30 cellular contexts compared by ENCODE assay signal in the genomic region with DNA sequence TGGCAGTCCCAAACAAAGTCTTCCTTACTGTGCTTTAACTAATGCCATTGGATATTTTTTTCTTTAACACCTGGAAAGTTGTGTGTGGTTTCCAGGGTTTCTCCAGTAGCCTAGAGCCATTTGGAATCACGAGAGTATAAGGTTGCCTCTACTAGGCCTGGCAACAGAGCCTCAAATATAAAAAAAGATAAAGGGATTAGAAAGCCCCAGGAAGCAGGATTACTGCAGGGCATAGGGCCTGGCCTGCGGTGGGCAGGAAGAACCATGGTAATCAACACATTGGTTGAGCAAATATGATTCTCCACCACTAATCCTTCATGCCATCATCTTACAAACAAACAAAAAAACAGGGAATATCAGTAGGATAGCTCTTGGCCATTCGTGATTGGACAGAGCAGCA.
"Had no signal": no experiment of that assay in that cellular context is flagged by ENCODE, and none has a peak within 500 bp of the region (broad histone marks: within the 10 kb centered on the region; RNA-seq: fewer than 3 reads in every experiment).

No MANE protein-coding gene starts in this region.

- H3K36me3 Mint-ChIP-seq: activated naive CD8-positive, alpha-beta T cell treated with anti-CD3 and anti-CD28 coated beads, Interleukin-2, amount 10 ng/mL, durations not matched to agents 7 days and 5 days had no signal

- H3K4me3 Mint-ChIP-seq: activated B cell treated with CpG ODN at 0.5 μM for 24 hours; activated CD4-positive, alpha-beta T cell treated with anti-CD3 and anti-CD28 coated beads for 36 hours; activated CD8-positive, alpha-beta T cell treated with anti-CD3 and anti-CD28 coated beads for 36 hours; activated naive CD8-positive, alpha-beta T cell treated with anti-CD3 and anti-CD28 coated beads, Interleukin-2, amount 10 ng/mL, durations not matched to agents 7 days and 5 days; T-helper 17 cell had no signal

- H3K9me3 Mint-ChIP-seq: activated naive CD8-positive, alpha-beta T cell treated with anti-CD3 and anti-CD28 coated beads, Interleukin-2, amount 10 ng/mL, durations not matched to agents 7 days and 5 days had no signal

- H3K9me3 ChIP-seq: adrenal gland, ascending aorta, body of pancreas, MG63, Peyer's patch had no signal

- H3K27ac Mint-ChIP-seq: activated B cell treated with CpG ODN at 0.5 μM for 24 hours; activated CD4-positive, alpha-beta T cell treated with anti-CD3 and anti-CD28 coated beads for 36 hours; activated CD8-positive, alpha-beta T cell treated with anti-CD3 and anti-CD28 coated beads for 36 hours; activated naive CD8-positive, alpha-beta T cell treated with anti-CD3 and anti-CD28 coated beads, Interleukin-2, amount 10 ng/mL, durations not matched to agents 7 days and 5 days; T-helper 17 cell had no signal

- H3K4me1 ChIP-seq: adrenal gland, ascending aorta, body of pancreas, Peyer's patch had no signal

- H3K27ac ChIP-seq: adrenal gland, ascending aorta, body of pancreas, Peyer's patch, SJSA1 had no signal

- H3K27me3 ChIP-seq: adrenal gland, ascending aorta, body of pancreas, MG63, Peyer's patch, SJSA1 had no signal

- DNase-seq: activated B cell treated with CpG ODN at 0.5 μM for 24 hours; activated CD4-positive, alpha-beta T cell treated with anti-CD3 and anti-CD28 coated beads for 36 hours; activated CD8-positive, alpha-beta memory T cell treated with anti-CD3 and anti-CD28 coated beads, Interleukin-2, amount 50 U/mL, for 4 hours; activated CD8-positive, alpha-beta T cell treated with anti-CD3 and anti-CD28 coated beads for 36 hours; activated naive CD4-positive, alpha-beta T cell treated with anti-CD3 and anti-CD28 coated beads, Interleukin-2, amount 50 U/mL, for 16 hours; activated naive CD8-positive, alpha-beta T cell treated with anti-CD3 and anti-CD28 coated beads, Interleukin-2, amount 10 ng/mL, durations not matched to agents 7 days and 5 days; adrenal gland; body of pancreas; central memory CD4-positive, alpha-beta T cell; MG63; MV-4-11; NCI-H1092 treated with DMSO at 0.1 percent for 48 hours; NCI-H1417 treated with DMSO at 0.1 percent for 48 hours; NCI-H1694; NCI-H2029; NCI-H2107; NCI-H226; NCI-H526; NCI-H774; NK-92 treated with Interleukin-12 subunit alpha and Interleukin-12 subunit beta, amount 100 ng/mL, for 24 hours; OCI-M1; Peyer's patch; SHP77; SW 1271; T-helper 17 cell; T-helper 9 cell had no signal

- H3K36me3 ChIP-seq: adrenal gland, ascending aorta, MG63, Peyer's patch, SJSA1 had no signal

- H3K4me3 ChIP-seq: adrenal gland, ascending aorta, body of pancreas, MG63, Peyer's patch, SJSA1 had no signal

- FAIRE-seq: bronchial epithelial cell had no signal

- H3K27me3 Mint-ChIP-seq: activated CD4-positive, alpha-beta T cell treated with anti-CD3 and anti-CD28 coated beads for 36 hours; activated CD8-positive, alpha-beta T cell treated with anti-CD3 and anti-CD28 coated beads for 36 hours had no signal

- H3K4me1 Mint-ChIP-seq: activated B cell treated with CpG ODN at 0.5 μM for 24 hours; activated CD4-positive, alpha-beta T cell treated with anti-CD3 and anti-CD28 coated beads for 36 hours; activated naive CD8-positive, alpha-beta T cell treated with anti-CD3 and anti-CD28 coated beads, Interleukin-2, amount 10 ng/mL, durations not matched to agents 7 days and 5 days had no signal

- ATAC-seq: activated CD4-positive, alpha-beta T cell treated with anti-CD3 and anti-CD28 coated beads for 36 hours; activated CD8-positive, alpha-beta T cell treated with anti-CD3 and anti-CD28 coated beads for 36 hours; body of pancreas; SK-N-SH treated with all-trans-retinoic acid at 6 μM for 48 hours; T-helper 17 cell had no signal
